Comparison of ENCODE assay signal across 14 cellular contexts in the genomic region with DNA sequence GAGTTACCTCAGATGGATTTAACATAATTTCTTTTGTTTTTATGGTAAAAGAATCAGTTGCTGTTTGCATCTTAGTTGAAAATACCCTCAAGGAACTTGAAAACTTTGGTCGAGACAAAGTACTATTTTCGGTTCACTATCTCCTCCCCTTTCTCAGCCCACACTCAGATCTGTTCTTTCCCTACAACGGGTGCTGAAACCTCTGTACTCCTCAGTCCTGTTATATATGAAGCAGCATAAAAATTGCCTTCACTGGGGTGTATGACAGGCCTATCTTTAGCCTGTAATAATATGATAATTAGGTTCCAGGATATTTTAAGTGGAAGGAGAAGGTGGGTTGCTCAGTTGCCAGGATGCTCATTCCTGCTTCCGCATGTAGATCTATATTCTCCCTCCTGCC.
DNase-seq lines count a peak whose midpoint lies in the region; ATAC-seq lines count a peak whose summit lies in the region.
"Had no signal": no experiment of that assay in that cellular context is flagged by ENCODE, and none has a peak within 500 bp of the region (broad histone marks: within the 10 kb centered on the region; RNA-seq: fewer than 3 reads in every experiment).

No MANE protein-coding gene starts in this region.

- peak; percentile 12 for DNase-seq in MV-4-11 (lab: John Stamatoyannopoulos, UW)
- no peak for DNase-seq in activated CD4-positive, alpha-beta T cell treated with anti-CD3 and anti-CD28 coated beads, Interleukin-2, amount 50 U/mL, for 48 hours
- no peak for DNase-seq in activated CD4-positive, alpha-beta T cell treated with anti-CD3 and anti-CD28 coated beads for 48 hours
- DNase-seq: activated gamma-delta T cell; heart right ventricle; MG63; stimulated activated CD4-positive, alpha-beta T cell treated with anti-CD3 and anti-CD28 coated beads, Interleukin-1b, Interleukin-23, amount 100 ng/mL, for 48 hours; stimulated activated naive B cell treated with anti-CD40 and anti-IgM and Interleukin-4, amounts not matched to agents 10 μg/mL and 1 μg/mL and 100 μg/mL, for 72 hours had no signal

- ATAC-seq in GM18873 (IDR thresholded peaks at IDR 0.05; ENCODE audit: low FRiP score, unreplicated experiment) (peak; percentile 93), GM21390 (IDR thresholded peaks at IDR 0.05; ENCODE audit: unreplicated experiment) (peak; percentile 99), HG02981 (IDR thresholded peaks at IDR 0.05; ENCODE audit: unreplicated experiment) (peak; percentile 67), esophagus mucosa (no peak)
- ATAC-seq: activated CD4-positive, CD25-positive, alpha-beta regulatory T cell treated with anti-CD3 and anti-CD28 coated beads, Interleukin-2, amount 50 U/mL, for 24 hours; SK-N-SH treated with all-trans-retinoic acid at 6 μM for 48 hours; stimulated activated naive B cell treated with anti-CD40 and anti-IgM and Interleukin-4, amounts not matched to agents 10 μg/mL and 1 μg/mL and 100 μg/mL, for 72 hours had no signal
